ENCODE assay signal across 16 cellular contexts in the genomic region with DNA sequence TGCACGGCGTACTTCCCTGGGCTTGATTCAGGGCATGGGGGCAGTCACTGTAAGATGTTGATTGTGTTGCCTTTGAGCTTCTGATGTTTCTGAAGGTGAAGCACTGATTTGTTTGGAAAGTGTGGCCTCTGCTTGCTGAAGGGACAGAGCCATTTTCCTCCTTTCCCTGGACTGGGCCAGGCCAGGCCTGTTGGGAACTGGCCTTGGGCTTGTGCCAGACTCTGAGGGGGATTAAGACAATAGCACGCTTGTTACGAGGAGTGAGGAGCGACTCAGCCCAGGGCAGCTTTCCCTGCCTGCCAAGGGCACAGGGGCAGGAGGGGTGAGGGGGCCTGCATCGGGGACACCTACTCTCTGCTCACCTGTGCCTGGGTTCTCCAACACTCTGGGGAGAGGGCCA.
DNase-seq lines count a peak whose midpoint lies in the region; ATAC-seq and TF ChIP-seq lines count a peak whose summit lies in the region.
"Had no signal": no experiment of that assay in that cellular context is flagged by ENCODE, and none has a peak within 500 bp of the region (broad histone marks: within the 10 kb centered on the region; RNA-seq: fewer than 3 reads in every experiment).

No MANE protein-coding gene starts in this region.

- H3K4me1 Mint-ChIP-seq in stimulated activated effector memory CD8-positive, alpha-beta T cell treated with anti-CD3 and anti-CD28 coated beads, Interleukin-12 subunit alpha, Interleukin-12 subunit beta, amount 100 ng/mL, for 72 hours = no peaks in the 10 kb centered on the region
- H3K4me1 Mint-ChIP-seq: activated B cell treated with CpG ODN at 0.5 μM for 24 hours had no signal

- no peak for TF ChIP-seq EP300 in Ishikawa (IDR thresholded peaks at IDR 0.05; ENCODE audit: borderline replicate concordance)

- no peak overlapping the region for H3K4me3 Mint-ChIP-seq in stimulated activated effector memory CD8-positive, alpha-beta T cell treated with anti-CD3 and anti-CD28 coated beads, Interleukin-12 subunit alpha, Interleukin-12 subunit beta, amount 100 ng/mL, for 72 hours
- H3K4me3 Mint-ChIP-seq: activated B cell treated with CpG ODN at 0.5 μM for 24 hours, nephron had no signal

- H3K27ac Mint-ChIP-seq in stimulated activated effector memory CD8-positive, alpha-beta T cell treated with anti-CD3 and anti-CD28 coated beads, Interleukin-12 subunit alpha, Interleukin-12 subunit beta, amount 100 ng/mL, for 72 hours = no peak overlapping the region
- H3K27ac Mint-ChIP-seq: activated B cell treated with CpG ODN at 0.5 μM for 24 hours had no signal

- DNase-seq in C1 segment of cervical spinal cord (lab: John Stamatoyannopoulos, UW) = peak in 10 of 14 donors; percentile 11 to 78 (median 46)
- DNase-seq in caudate nucleus (lab: John Stamatoyannopoulos, UW) = peak in 49 of 61 donors; percentile 6 to 91 (median 71)
- DNase-seq in middle frontal gyrus (ENCODE audit: extremely low spot score, low spot score) = peak; percentile 91
- DNase-seq in activated T-cell treated with anti-CD3 and anti-CD28 coated beads, Interleukin-2, amount 50 U/mL, for 1 hour = no peak
- DNase-seq in ACHN = no peak
- no peak for DNase-seq in stimulated activated effector memory CD8-positive, alpha-beta T cell treated with anti-CD3 and anti-CD28 coated beads, Interleukin-12 subunit alpha, Interleukin-12 subunit beta, amount 100 ng/mL, for 72 hours (ENCODE audit: low spot score in 2 of 2)
- DNase-seq: activated B cell treated with CpG ODN at 0.5 μM for 24 hours; activated gamma-delta T cell; brain microvascular endothelial cell; DMS53; GM23248; NCI-H1417 treated with DMSO at 0.1 percent for 48 hours; stimulated activated CD4-positive, alpha-beta T cell treated with anti-CD3 and anti-CD28 coated beads, Interleukin-4, amount 100 ng/mL, for 24 hours had no signal

- peak overlapping the region; percentile 63 for H3K27ac ChIP-seq in caudate nucleus (ENCODE audit: low read depth, low read length)
- H3K27ac ChIP-seq: brain microvascular endothelial cell, GM23248 had no signal

- no peaks in the 10 kb centered on the region for H3K36me3 Mint-ChIP-seq in stimulated activated effector memory CD8-positive, alpha-beta T cell treated with anti-CD3 and anti-CD28 coated beads, Interleukin-12 subunit alpha, Interleukin-12 subunit beta, amount 100 ng/mL, for 72 hours

- in situ Hi-C loops in ACHN (cut with HindIII; ENCODE audit: low pct_ligation_motif_present, low pct_unique_long_range_greater_than_20kb, low sequenced_read_pairs) = no loop called here

- no peak for TF ChIP-seq RAD21 in Ishikawa (IDR thresholded peaks at IDR 0.05; ENCODE audit: low read depth)

- ATAC-seq in stimulated activated effector memory CD8-positive, alpha-beta T cell treated with anti-CD3 and anti-CD28 coated beads, Interleukin-12 subunit alpha, Interleukin-12 subunit beta, amount 100 ng/mL, for 72 hours = no peak
- ATAC-seq in GM21786 (IDR thresholded peaks at IDR 0.05; ENCODE audit: unreplicated experiment) = no peak

- no peaks in the 10 kb centered on the region for H3K9me3 Mint-ChIP-seq in stimulated activated effector memory CD8-positive, alpha-beta T cell treated with anti-CD3 and anti-CD28 coated beads, Interleukin-12 subunit alpha, Interleukin-12 subunit beta, amount 100 ng/mL, for 72 hours
- H3K9me3 Mint-ChIP-seq: activated B cell treated with CpG ODN at 0.5 μM for 24 hours, nephron had no signal

TF ChIP-seq in Ishikawa, 13 proteins besides CTCF, POLR2A, EP300 and RAD21:
- TF ChIP-seq TCF12 (IDR thresholded peaks at IDR 0.05; ENCODE audit: low read depth) = no peak
- TF ChIP-seq CREB1 (IDR thresholded peaks at IDR 0.05; ENCODE audit: low read depth) = no peak
- TF ChIP-seq YY1 (IDR thresholded peaks at IDR 0.05; ENCODE audit: low read depth) = no peak
- peak; percentile 39; the same call in 1 of the 2 replicates for TF ChIP-seq NFIC (IDR thresholded peaks at IDR 0.05)
- no peak for TF ChIP-seq CEBPB (IDR thresholded peaks at IDR 0.05)

Comparison
In these comparisons a context has a peak if more than half of its experiments do, and no peak if none do; other contexts are left out.
1. DNase-seq: peak in C1 segment of cervical spinal cord (10 of 14), caudate nucleus (49 of 61) and middle frontal gyrus (single experiment); none in activated T-cell treated with anti-CD3 and anti-CD28 coated beads, Interleukin-2, amount 50 U/mL, for 1 hour (single experiment), ACHN (single experiment) and stimulated activated effector memory CD8-positive, alpha-beta T cell treated with anti-CD3 and anti-CD28 coated beads, Interleukin-12 subunit alpha, Interleukin-12 subunit beta, amount 100 ng/mL, for 72 hours (0 of 2).